ENCODE assay signal across 8 cellular contexts in the genomic region with DNA sequence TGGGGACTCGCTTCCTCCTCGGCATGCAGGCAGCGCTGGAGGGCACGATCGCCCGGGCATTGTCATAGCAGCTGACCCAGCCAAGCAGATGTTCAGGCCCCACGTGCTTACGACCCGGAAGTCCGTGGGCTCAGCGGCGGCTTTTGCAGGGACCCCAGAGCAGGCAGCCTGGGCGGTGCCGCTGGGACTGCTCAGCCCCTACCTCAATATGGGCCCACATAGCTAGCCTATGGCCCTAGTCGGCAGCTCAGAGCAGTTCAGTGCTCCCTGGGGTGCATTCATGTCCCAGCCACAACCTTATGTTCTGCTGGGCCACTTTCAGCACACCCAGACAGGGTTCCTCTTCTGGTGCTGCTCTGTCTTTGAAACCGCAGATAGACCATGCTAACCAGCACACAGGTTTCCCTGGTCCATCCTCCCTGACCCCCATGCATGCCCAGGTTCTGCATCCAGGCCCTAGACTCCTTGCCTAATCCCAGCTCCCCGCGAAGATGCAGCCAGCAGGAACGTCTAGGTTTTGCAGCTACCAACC. TPM values are rescaled to one million over a fixed set of nuclear protein-coding genes. Genes with fewer than 3 reads are reported as not detected.
A peak's percentile ranks its signal among the peaks of the same experiment; 100 is the strongest.
DNase-seq lines count a peak whose midpoint lies in the region; ATAC-seq, FAIRE-seq and TF ChIP-seq lines count a peak whose summit lies in the region.

No MANE protein-coding gene starts in this region.

- H3K27me3 ChIP-seq in BLaER1 treated with 17β-estradiol and CSF1 and Interleukin-3, amounts not matched to agents 10 nM and 100 nM = no peaks in the 10 kb centered on the region
- H3K27me3 ChIP-seq in H1 (replicated peaks in 1 of 4; ENCODE audit: control insufficient read depth in 3 of 4, extremely low read depth in 1 of 4, insufficient read depth in 3 of 4, low read length in 3 of 4) (peaks cover 0 to 3% (median 0%) of the 10 kb centered on the region in 4 experiments; a peak in 2 of 7 replicates), mucosa of rectum (ENCODE audit: control insufficient read depth in 2 of 2, insufficient read depth in 2 of 2, low read length in 2 of 2) (no peaks in the 10 kb centered on the region)

- H3K27ac ChIP-seq in BLaER1 treated with 17β-estradiol and CSF1 and Interleukin-3, amounts not matched to agents 10 nM and 100 nM = peak overlapping the region; percentile 72 to 93 (median 89)
- H3K27ac ChIP-seq in H1 (ENCODE audit: low read depth, low read length) = no peak overlapping the region
- peak overlapping the region in 1 of 2 donors; percentile 72 for H3K27ac ChIP-seq in mucosa of rectum (ENCODE audit: low read depth in 2 of 2, low read length in 2 of 2)

- no peak overlapping the region for H4K5ac ChIP-seq in H1 (ENCODE audit: insufficient read length, low read depth, low read length)

- H3K9me3 ChIP-seq in BLaER1 treated with 17β-estradiol and CSF1 and Interleukin-3, amounts not matched to agents 10 nM and 100 nM (replicated peaks in 1 of 11) = no peaks in the 10 kb centered on the region
- H3K9me3 ChIP-seq in H1 (ENCODE audit: insufficient read depth in 2 of 2, low read depth in 1 of 2, low read length in 1 of 2) (no peaks in the 10 kb centered on the region), mucosa of rectum (ENCODE audit: control insufficient read depth in 2 of 2, low read length in 2 of 2) (no peaks in the 10 kb centered on the region)

- H3K4ac ChIP-seq in H1 (replicated peaks; ENCODE audit: insufficient read length, low read depth, low read length) = no peak overlapping the region

- CTCF ChIA-PET in H1 (lab: Charles Lee; ENCODE audit: partially characterized antibody) = interaction anchor here (0.7 to 10.6 kb wide), 3 partner anchors 49 to 157 kb away, joined by 3 to 81 read pairs (median 9); no protein-coding TSS in a partner anchor

- no peak for FAIRE-seq in H1 (lab: Jason Lieb, UNC)

- no peak for TF ChIP-seq EP300 in H1 (IDR thresholded peaks at IDR 0.05; ENCODE audit: borderline replicate concordance in 1 of 2, low read depth in 2 of 2, low read length in 2 of 2)

- H2BK120ac ChIP-seq in H1 (replicated peaks; ENCODE audit: low read depth, low read length) = no peak overlapping the region

- no peak overlapping the region for H4K91ac ChIP-seq in H1 (replicated peaks; ENCODE audit: insufficient read length, low read length)

- ATAC-seq in GM19351 (IDR thresholded peaks at IDR 0.05; ENCODE audit: unreplicated experiment) = peak; percentile 96
- peak; percentile 86 for ATAC-seq in HG03520 (IDR thresholded peaks at IDR 0.05; ENCODE audit: unreplicated experiment)

- TF ChIP-seq RAD21 in H1 (IDR thresholded peaks at IDR 0.05 in 1 of 2, conservative IDR thresholded peaks at IDR 0.05 in 1 of 2; ENCODE audit: low read depth in 2 of 2, low read length in 2 of 2) = no peak

- H3K18ac ChIP-seq in H1 (ENCODE audit: extremely low read depth, low read length) = peak overlapping the region; percentile 42

- H3K23ac ChIP-seq in H1 (ENCODE audit: insufficient read length) = no peak overlapping the region

- H3K14ac ChIP-seq in H1 (ENCODE audit: insufficient read length) = no peak overlapping the region

- peak overlapping the region; percentile 37; the same call in 1 of the 2 replicates for H2AFZ ChIP-seq in H1 (ENCODE audit: low read length)

- no peak overlapping the region; the same call in 1 of the 2 replicates for H2BK5ac ChIP-seq in H1 (ENCODE audit: low read depth, low read length)

- peak overlapping the region; percentile 52 to 75 (median 64) for H3K4me3 ChIP-seq in BLaER1 treated with 17β-estradiol and CSF1 and Interleukin-3, amounts not matched to agents 10 nM and 100 nM
- H3K4me3 ChIP-seq in H1 (ENCODE audit: extremely low read depth in 1 of 4, insufficient read depth in 2 of 4, low read depth in 3 of 4, low read length in 4 of 4) (no peak overlapping the region), mucosa of rectum (ENCODE audit: low read length in 2 of 2) (peak overlapping the region; percentile 51 to 76)

- peak; percentile 45 for DNase-seq in activated CD4-positive, alpha-beta T cell treated with anti-CD3 and anti-CD28 coated beads, Interleukin-2, amount 50 U/mL, for 1 hour
- DNase-seq in H1 (ENCODE audit: low read depth in 1 of 2, low spot score in 2 of 2) (no peak), NCI-H2196 treated with DMSO at 0.1 percent for 48 hours (lab: John Stamatoyannopoulos, UW; ENCODE audit: unreplicated experiment) (no peak)
- peak; percentile 36 to 38 for DNase-seq in stimulated activated CD8-positive, alpha-beta memory T cell treated with anti-CD3 and anti-CD28 coated beads, Interleukin-7, amount 100 ng/mL, for 1 hour (ENCODE audit: low read depth in 2 of 2)

- H3K23me2 ChIP-seq in H1 (ENCODE audit: low read depth, low read length) = no peaks in the 10 kb centered on the region

- no peaks in the 10 kb centered on the region for H3K79me2 ChIP-seq in H1 (ENCODE audit: control insufficient read depth in 1 of 2, insufficient read depth in 2 of 2, low read length in 2 of 2)

- H3K9ac ChIP-seq in BLaER1 treated with 17β-estradiol and CSF1 and Interleukin-3, amounts not matched to agents 10 nM and 100 nM = peak overlapping the region; percentile 75 to 88 (median 84); a peak in 21 of 22 replicates
- no peak overlapping the region for H3K9ac ChIP-seq in H1 (replicated peaks in 1 of 4; ENCODE audit: extremely low read depth in 1 of 4, low read depth in 3 of 4, low read length in 3 of 4)
- H3K9ac ChIP-seq in mucosa of rectum (ENCODE audit: low read depth in 1 of 2, low read length in 2 of 2) = peak overlapping the region in 1 of 2 donors; percentile 52

- WGBS in H1 (ENCODE audit: extremely low coverage in 1 of 2, insufficient coverage in 1 of 2, insufficient read length in 1 of 2, insufficient replicate concordance in 2 of 2, low coverage in 1 of 2, low lambda C conversion rate in 2 of 2, missing lambda C conversion rate in 1 of 2), 2 experiments = 81% methylated on average over 19 of the region's 19 CpGs; no CpG with 5 or more reads in 1 of the 2 experiments

- H2BK20ac ChIP-seq in H1 (ENCODE audit: low read length) = peak overlapping the region; percentile 94; the same call in 1 of the 2 replicates

- H2AK5ac ChIP-seq in H1 (ENCODE audit: low read depth, low read length) = no peak overlapping the region; the same call in 1 of the 2 replicates

- peak overlapping the region; percentile 64; the same call in 1 of the 2 replicates for H2BK12ac ChIP-seq in H1 (ENCODE audit: low read depth, low read length)

- no peak overlapping the region for H3K56ac ChIP-seq in H1 (replicated peaks; ENCODE audit: insufficient read length, low read depth, low read length)

- H4K8ac ChIP-seq in H1 (ENCODE audit: extremely low read depth, insufficient read depth, low read length) = no peak overlapping the region

- H3K79me1 ChIP-seq in H1 (ENCODE audit: low read depth, low read length) = no peaks in the 10 kb centered on the region

- TF ChIP-seq POLR2A in H1 (IDR thresholded peaks at IDR 0.05; ENCODE audit: control extremely low read depth in 1 of 2, low read depth in 2 of 2, low read length in 2 of 2) = no peak

- H3K4me1 ChIP-seq in BLaER1 treated with 17β-estradiol and CSF1 and Interleukin-3, amounts not matched to agents 10 nM and 100 nM = peaks cover 21 to 26% (median 24%) of the 10 kb centered on the region in 10 experiments
- H3K4me1 ChIP-seq in H1 (replicated peaks in 1 of 4; ENCODE audit: control insufficient read depth in 3 of 4, insufficient read depth in 4 of 4, low read length in 3 of 4) = peaks cover 0 to 19% (median 5%) of the 10 kb centered on the region in 4 experiments; a peak in 6 of 7 replicates
- peaks cover 0 to 10% of the 10 kb centered on the region in 2 donors for H3K4me1 ChIP-seq in mucosa of rectum (ENCODE audit: control insufficient read depth in 2 of 2, insufficient read depth in 2 of 2, low read length in 2 of 2)

- no peak for TF ChIP-seq CTCF in H1 (IDR thresholded peaks at IDR 0.05; ENCODE audit: control extremely low read depth in 1 of 3, insufficient read depth in 1 of 3, low read depth in 1 of 3, low read length in 3 of 3)

- POLR2A ChIA-PET in H1 (lab: Charles Lee; ENCODE audit: partially characterized antibody) = interaction anchor here (0.7 to 8.0 kb wide), 7 partner anchors 11 to 33 kb away, joined by 3 to 170 read pairs (median 4); partner anchors contain the start of genes EIF4A2 and RFC4

- H3K36me3 ChIP-seq in BLaER1 treated with 17β-estradiol and CSF1 and Interleukin-3, amounts not matched to agents 10 nM and 100 nM = no peaks in the 10 kb centered on the region
- H3K36me3 ChIP-seq in H1 (ENCODE audit: control insufficient read depth in 2 of 4, insufficient read depth in 4 of 4, low read length in 3 of 4) (no peaks in the 10 kb centered on the region), mucosa of rectum (ENCODE audit: control insufficient read depth in 2 of 2, insufficient read depth in 2 of 2, low read length in 2 of 2) (no peaks in the 10 kb centered on the region)

- no peaks in the 10 kb centered on the region for H4K20me1 ChIP-seq in BLaER1 treated with 17β-estradiol and CSF1 and Interleukin-3, amounts not matched to agents 10 nM and 100 nM
- no peaks in the 10 kb centered on the region for H4K20me1 ChIP-seq in H1 (replicated peaks in 1 of 2; ENCODE audit: control insufficient read depth in 1 of 2, insufficient read depth in 2 of 2, low read length in 2 of 2)

- H2BK15ac ChIP-seq in H1 (ENCODE audit: low read length) = peak overlapping the region; percentile 77

- peak overlapping the region; percentile 86 to 99 (median 93) for H3K4me2 ChIP-seq in BLaER1 treated with 17β-estradiol and CSF1 and Interleukin-3, amounts not matched to agents 10 nM and 100 nM
- peak overlapping the region in 1 of 2 experiments; percentile 12; a peak in 1 of 4 replicates for H3K4me2 ChIP-seq in H1 (ENCODE audit: insufficient read depth in 1 of 2, low read depth in 2 of 2, low read length in 2 of 2)

RNA-seq across cellular contexts. Expression of gene EIF4A2, which starts 10.4 kb away (rescaled TPM):
- total RNA-seq in H1 (2021; fragmentation: NEBNext Ultra II Directional; extraction: Animal tissue kit (Norgen Biotek cat#: 25700)) = 596 and 604 TPM in 2 replicates
- polyA plus RNA-seq in H1 (2011; rRNA removed) = 401 and 527 TPM in 2 replicates
- 703 TPM for polyA plus RNA-seq in H1 (2011; cell fraction: cytosol; rRNA removed)
- polyA plus RNA-seq in H1 (2011; cell fraction: nucleus; rRNA removed) = 238 TPM
- 451 to 490 TPM (median 461 TPM) in 4 replicates for polyA plus RNA-seq in H1 (2012, experiment 1 of 2)
- 41.8 TPM for polyA plus RNA-seq in H1 (2012, experiment 2 of 2)
- 347 TPM for polyA plus RNA-seq in H1 (2013, experiment 1 of 2)
- polyA plus RNA-seq in H1 (2013, experiment 2 of 2) = 339 TPM
- 304 and 361 TPM in 2 replicates for polyA minus RNA-seq in H1 (2011; rRNA and poly(A)+ RNA removed)
- polyA minus RNA-seq in H1 (2011; cell fraction: cytosol; rRNA and poly(A)+ RNA removed) = 434 TPM
- polyA minus RNA-seq in H1 (2011; cell fraction: nucleus; rRNA and poly(A)+ RNA removed) = 679 TPM

RNA-seq across cellular contexts. Expression of gene RFC4, which starts 33.3 kb away (rescaled TPM):
- total RNA-seq in H1 (2021; fragmentation: NEBNext Ultra II Directional; extraction: Animal tissue kit (Norgen Biotek cat#: 25700)) = 86.9 and 100 TPM in 2 replicates
- polyA plus RNA-seq in H1 (2011; rRNA removed) = 17.5 and 21.8 TPM in 2 replicates
- polyA plus RNA-seq in H1 (2011; cell fraction: cytosol; rRNA removed) = 49.9 TPM
- polyA plus RNA-seq in H1 (2011; cell fraction: nucleus; rRNA removed) = 31.1 TPM
- 96.9 to 123 TPM (median 107 TPM) in 4 replicates for polyA plus RNA-seq in H1 (2012, experiment 1 of 2)
- 26.1 TPM for polyA plus RNA-seq in H1 (2012, experiment 2 of 2)
- polyA plus RNA-seq in H1 (2013, experiment 1 of 2) = 79.6 TPM
- 77.3 TPM for polyA plus RNA-seq in H1 (2013, experiment 2 of 2)
- polyA minus RNA-seq in H1 (2011; rRNA and poly(A)+ RNA removed) = 21.4 and 22.1 TPM in 2 replicates
- 21.3 TPM for polyA minus RNA-seq in H1 (2011; cell fraction: cytosol; rRNA and poly(A)+ RNA removed)
- polyA minus RNA-seq in H1 (2011; cell fraction: nucleus; rRNA and poly(A)+ RNA removed) = 32.2 TPM

RNA-seq across cellular contexts. Expression of gene KNG1, which starts 55.8 kb away (rescaled TPM):
- 0.31 TPM in 1 of 2 replicates, not detected in the other for total RNA-seq in H1 (2021; fragmentation: NEBNext Ultra II Directional; extraction: Animal tissue kit (Norgen Biotek cat#: 25700))
- 0.05 TPM in 1 of 2 replicates, not detected in the other for polyA plus RNA-seq in H1 (2011; rRNA removed)
- 0.03 TPM for polyA plus RNA-seq in H1 (2011; cell fraction: cytosol; rRNA removed)
- polyA plus RNA-seq in H1 (2011; cell fraction: nucleus; rRNA removed) = not detected
- not detected in 4 replicates for polyA plus RNA-seq in H1 (2012, experiment 1 of 2)
- polyA plus RNA-seq in H1 (2012, experiment 2 of 2) = not detected
- polyA plus RNA-seq in H1 (2013, experiment 1 of 2) = 0.32 TPM
- 0.29 TPM for polyA plus RNA-seq in H1 (2013, experiment 2 of 2)
- polyA minus RNA-seq in H1 (2011; rRNA and poly(A)+ RNA removed) = not detected in 2 replicates
- not detected for polyA minus RNA-seq in H1 (2011; cell fraction: cytosol; rRNA and poly(A)+ RNA removed)
- not detected for polyA minus RNA-seq in H1 (2011; cell fraction: nucleus; rRNA and poly(A)+ RNA removed)

Comparison
In these comparisons a context has a peak if more than half of its experiments do, and no peak if none do; other contexts are left out.
1. H3K4me3 ChIP-seq: peak in BLaER1 treated with 17β-estradiol and CSF1 and Interleukin-3, amounts not matched to agents 10 nM and 100 nM (10 of 10) and mucosa of rectum (2 of 2); none in H1 (0 of 4).
2. H3K9ac ChIP-seq: peak in BLaER1 treated with 17β-estradiol and CSF1 and Interleukin-3, amounts not matched to agents 10 nM and 100 nM (11 of 11); none in H1 (0 of 4).
3. DNase-seq: peak in activated CD4-positive, alpha-beta T cell treated with anti-CD3 and anti-CD28 coated beads, Interleukin-2, amount 50 U/mL, for 1 hour (single experiment) and stimulated activated CD8-positive, alpha-beta memory T cell treated with anti-CD3 and anti-CD28 coated beads, Interleukin-7, amount 100 ng/mL, for 1 hour (2 of 2); none in H1 (0 of 2) and NCI-H2196 treated with DMSO at 0.1 percent for 48 hours (single experiment).